8 cellular contexts compared by ENCODE assay signal in genomic region chr19:49453013-49453756, GRCh38. TPM values are rescaled to one million over a fixed set of nuclear protein-coding genes. Genes with fewer than 3 reads are reported as not detected.
A peak's percentile ranks its signal among the peaks of the same experiment; 100 is the strongest.
DNase-seq lines count a peak whose midpoint lies in the region; ATAC-seq and TF ChIP-seq lines count a peak whose summit lies in the region.

Gene ALDH16A1, plus strand, starts transcription at chr19:49453225. Its CDS starts 107 bp downstream, at chr19:49453332.

- TF ChIP-seq CTCF in KMS-11 (conservative IDR thresholded peaks at IDR 0.05; ENCODE audit: low read depth, low read length) (no peak), Peyer's patch (IDR thresholded peaks at IDR 0.05) (peak in 1 of 6 experiments; percentile 12)

- H3K4me2 ChIP-seq in KMS-11: peak within 1 kb of the TSS; percentile 65

- H3K79me2 ChIP-seq in KMS-11 (ENCODE audit: insufficient read depth, low read depth): peaks cover 24% of the 10 kb centered on the region

- H3K9ac ChIP-seq in KMS-11: peak within 1 kb of the TSS; percentile 81

- H3K4me3 ChIP-seq in KMS-11 (IDR thresholded peaks at IDR 0.05; ENCODE audit: insufficient read depth, low read depth, low read length): no peak within 1 kb of the TSS
- H3K4me3 ChIP-seq in Peyer's patch: peak within 1 kb of the TSS; percentile 55 to 86 (median 60)

- H2AFZ ChIP-seq in KMS-11 (ENCODE audit: low read depth): peak within 1 kb of the TSS; percentile 59

- H4K20me1 ChIP-seq in KMS-11 (ENCODE audit: insufficient read depth): no peaks in the 10 kb centered on the region

- no peaks in the 10 kb centered on the region for H3K9me3 ChIP-seq in Peyer's patch

- H3K27ac ChIP-seq in KMS-11: peak within 1 kb of the TSS; percentile 88
- H3K27ac ChIP-seq in Peyer's patch: peak within 1 kb of the TSS; percentile 95 to 99 (median 98)

- peaks cover 55% of the 10 kb centered on the region for H3K4me1 ChIP-seq in KMS-11 (ENCODE audit: low read depth, poor library complexity, severe bottlenecking)
- H3K4me1 ChIP-seq in Peyer's patch: peaks cover 3 to 30% (median 11%) of the 10 kb centered on the region in 4 donors

- peak; percentile 83 to 88 for TF ChIP-seq POLR2A in Peyer's patch (IDR thresholded peaks at IDR 0.05)

- no peaks in the 10 kb centered on the region for H3K27me3 ChIP-seq in KMS-11 (ENCODE audit: insufficient read depth, low read depth)
- H3K27me3 ChIP-seq in Peyer's patch: no peaks in the 10 kb centered on the region

- ATAC-seq in GM21737 (IDR thresholded peaks at IDR 0.05; ENCODE audit: unreplicated experiment) (peak; percentile 78), esophagus mucosa (peak; percentile 92)

- no peaks in the 10 kb centered on the region for H3K36me3 ChIP-seq in KMS-11 (ENCODE audit: insufficient read depth)
- H3K36me3 ChIP-seq in Peyer's patch: peaks cover 0 to 14% (median 0%) of the 10 kb centered on the region in 3 donors

- DNase-seq in DMS53 treated with DMSO at 0.1 percent for 48 hours (lab: John Stamatoyannopoulos, UW; ENCODE audit: unreplicated experiment) (peak; percentile 90), Peyer's patch (peak; percentile 98 to 99 (median 99)), myocyte (ENCODE audit: low read depth) (peak; percentile 99)
- peak; percentile 99 for DNase-seq in activated T-cell treated with anti-CD3 and anti-CD28 coated beads, Interleukin-2, amount 50 U/mL, for 48 hours
- DNase-seq in stimulated activated CD8-positive, alpha-beta memory T cell treated with anti-CD3 and anti-CD28 coated beads, Interleukin-7, amount 100 ng/mL, for 48 hours (ENCODE audit: extremely low read depth in 1 of 2, low read depth in 1 of 2): peak; percentile 94 to 96

RNA-seq across cellular contexts. Expression of gene ALDH16A1, which starts in this region (rescaled TPM):
- total RNA-seq in Peyer's patch (10 to 100 TPM; 33.8 to 53.6 (median 49.1) TPM), esophagus mucosa (27.2 TPM), myocyte (14.4 and 17.3 TPM in 2 replicates)
- polyA plus RNA-seq in myocyte (2012): 9.8 TPM
